In the genomic region with DNA sequence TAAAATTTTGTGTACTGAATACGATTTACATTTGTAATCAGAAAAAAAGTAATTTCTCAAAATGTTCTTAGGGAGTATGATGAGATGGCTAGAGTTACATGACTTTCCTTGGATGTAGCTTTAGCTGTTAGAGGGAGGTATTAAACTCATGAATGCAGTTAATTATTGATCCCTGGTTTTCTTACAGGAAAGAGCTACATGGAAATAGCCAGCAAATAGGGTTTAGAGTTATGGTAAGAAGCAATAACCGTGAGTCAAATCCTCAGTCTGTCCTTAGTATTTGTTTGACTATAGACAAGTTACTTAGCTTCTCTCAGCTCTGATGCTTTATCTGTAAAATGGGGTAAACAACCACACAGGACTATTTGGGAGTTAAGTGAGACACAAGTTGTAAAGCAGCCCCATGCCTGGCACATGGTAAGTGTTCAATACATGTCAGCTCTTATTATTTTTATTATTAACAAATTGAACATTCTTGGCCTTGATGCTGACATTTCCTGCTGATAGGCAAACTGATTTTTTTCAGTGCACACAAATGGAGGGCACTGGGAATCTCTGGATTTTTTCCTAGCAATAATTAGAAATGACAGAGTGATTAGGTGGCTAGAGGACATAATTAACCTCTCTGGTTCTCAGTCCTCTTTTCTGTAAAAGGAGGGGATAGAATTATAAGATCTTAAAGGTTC, we compare ENCODE assay signal across 23 cellular contexts.
"Had no signal": no experiment of that assay in that cellular context is flagged by ENCODE, and none has a peak within 500 bp of the region (broad histone marks: within the 10 kb centered on the region; RNA-seq: fewer than 3 reads in every experiment).

No MANE protein-coding gene starts in this region.

- H3K4me3 ChIP-seq: gastroesophageal sphincter, left ventricle myocardium inferior, lower lobe of right lung, pancreas, right lobe of liver, spleen, thoracic aorta, transverse colon had no signal

- DNase-seq: cortex of kidney; effector memory CD4-positive, alpha-beta T cell; glutamatergic neuron; immature natural killer cell; left cardiac atrium; left ventricle myocardium inferior; lower lobe of right lung; natural killer cell; occipital lobe; pancreas; right lobe of liver; spleen; stimulated activated CD4-positive, alpha-beta T cell treated with anti-CD3 and anti-CD28 coated beads, Interleukin-15, amount 100 ng/mL, for 24 hours; stimulated activated CD4-positive, alpha-beta T cell treated with anti-CD3 and anti-CD28 coated beads, Interleukin-1b, Interleukin-23, amount 100 ng/mL, for 48 hours; stimulated activated CD4-positive, alpha-beta T cell treated with anti-CD3 and anti-CD28 coated beads, Interleukin-4, amount 100 ng/mL, for 24 hours; stimulated activated naive B cell treated with anti-CD40 and anti-IgM and Interleukin-4, amounts not matched to agents 10 μg/mL and 1 μg/mL and 100 μg/mL, for 72 hours; stimulated activated naive CD8-positive, alpha-beta T cell treated with anti-CD3 and anti-CD28 coated beads, Interleukin-15, amount 100 ng/mL, for 72 hours; transverse colon had no signal

- H3K4me1 ChIP-seq: left ventricle myocardium inferior, lower lobe of right lung, spleen, transverse colon had no signal

- H3K9me3 ChIP-seq: gastroesophageal sphincter, left ventricle myocardium inferior, lower lobe of right lung, pancreas, right lobe of liver, spleen, thoracic aorta, transverse colon had no signal

- H3K27ac ChIP-seq: gastroesophageal sphincter, left ventricle myocardium inferior, lower lobe of right lung, pancreas, right lobe of liver, spleen, thoracic aorta, transverse colon had no signal

- H3K27me3 ChIP-seq: pancreas, right lobe of liver, transverse colon had no signal

- FAIRE-seq: endometrium, keratinocyte, pancreas had no signal

- H3K36me3 ChIP-seq: gastroesophageal sphincter, left ventricle myocardium inferior, lower lobe of right lung, pancreas, right lobe of liver, spleen, thoracic aorta, transverse colon had no signal

- ATAC-seq: esophagus mucosa; gastroesophageal sphincter; left cardiac atrium; lower lobe of right lung; natural killer cell; pancreas; right lobe of liver; stimulated activated naive B cell treated with anti-CD40 and anti-IgM and Interleukin-4, amounts not matched to agents 10 μg/mL and 1 μg/mL and 100 μg/mL, for 72 hours; stimulated activated naive CD8-positive, alpha-beta T cell treated with anti-CD3 and anti-CD28 coated beads, Interleukin-15, amount 100 ng/mL, for 72 hours had no signal
